Comparison of ENCODE assay signal across 13 cellular contexts in genomic region chr1:30194046-30194619, GRCh38.
"Had no signal": no experiment of that assay in that cellular context is flagged by ENCODE, and none has a peak within 500 bp of the region (broad histone marks: within the 10 kb centered on the region; RNA-seq: fewer than 3 reads in every experiment).

No MANE protein-coding gene starts in this region.

- H3K4me2 ChIP-seq: hepatocyte had no signal

- H3K9me3 ChIP-seq: mucosa of descending colon, sigmoid colon had no signal

- H3K27ac Mint-ChIP-seq: dendritic cell treated with granulocyte-macrophage colony-stimulating factor and Interleukin-4, amounts not matched to agents 40 ng/mL and 50 ng/mL, for 4 days; stimulated activated naive B cell treated with anti-CD40 and anti-IgM and Interleukin-4, amounts not matched to agents 10 μg/mL and 1 μg/mL and 100 μg/mL, for 72 hours; type B pancreatic cell had no signal

- H3K36me3 Mint-ChIP-seq: naive thymus-derived CD8-positive, alpha-beta T cell; stimulated activated naive B cell treated with anti-CD40 and anti-IgM and Interleukin-4, amounts not matched to agents 10 μg/mL and 1 μg/mL and 100 μg/mL, for 72 hours; type B pancreatic cell had no signal

- H3K4me1 Mint-ChIP-seq: stimulated activated naive B cell treated with anti-CD40 and anti-IgM and Interleukin-4, amounts not matched to agents 10 μg/mL and 1 μg/mL and 100 μg/mL, for 72 hours had no signal

- H3K27ac ChIP-seq: hepatocyte, sigmoid colon had no signal

- DNase-seq: foreskin melanocyte; kidney glomerular epithelial cell; mucosa of descending colon; naive thymus-derived CD8-positive, alpha-beta T cell; posterior cingulate gyrus; sigmoid colon; stimulated activated CD4-positive, alpha-beta T cell treated with anti-CD3 and anti-CD28 coated beads, Interleukin-2, amount 100 ng/mL, for 24 hours; stimulated activated CD4-positive, alpha-beta T cell treated with anti-CD3 and anti-CD28 coated beads, Interleukin-4, amount 100 ng/mL, for 4 hours; stimulated activated naive B cell treated with anti-CD40 and anti-IgM and Interleukin-4, amounts not matched to agents 10 μg/mL and 1 μg/mL and 100 μg/mL, for 72 hours had no signal

- H3K4me3 ChIP-seq: hepatocyte, mucosa of descending colon, sigmoid colon, skin epidermis had no signal

- H3K9me3 Mint-ChIP-seq: dendritic cell treated with granulocyte-macrophage colony-stimulating factor and Interleukin-4, amounts not matched to agents 40 ng/mL and 50 ng/mL, for 4 days; naive thymus-derived CD8-positive, alpha-beta T cell; stimulated activated naive B cell treated with anti-CD40 and anti-IgM and Interleukin-4, amounts not matched to agents 10 μg/mL and 1 μg/mL and 100 μg/mL, for 72 hours; type B pancreatic cell had no signal

- H3K79me2 ChIP-seq: hepatocyte had no signal

- H2AFZ ChIP-seq: hepatocyte had no signal

- H3K27me3 ChIP-seq: sigmoid colon had no signal

- H3K4me3 Mint-ChIP-seq: dendritic cell treated with granulocyte-macrophage colony-stimulating factor and Interleukin-4, amounts not matched to agents 40 ng/mL and 50 ng/mL, for 4 days; stimulated activated naive B cell treated with anti-CD40 and anti-IgM and Interleukin-4, amounts not matched to agents 10 μg/mL and 1 μg/mL and 100 μg/mL, for 72 hours; type B pancreatic cell had no signal

- H3K36me3 ChIP-seq: sigmoid colon had no signal

- ATAC-seq: mucosa of descending colon; naive thymus-derived CD8-positive, alpha-beta T cell; stimulated activated naive B cell treated with anti-CD40 and anti-IgM and Interleukin-4, amounts not matched to agents 10 μg/mL and 1 μg/mL and 100 μg/mL, for 72 hours had no signal
